ENCODE assay signal across 25 cellular contexts in the genomic region with DNA sequence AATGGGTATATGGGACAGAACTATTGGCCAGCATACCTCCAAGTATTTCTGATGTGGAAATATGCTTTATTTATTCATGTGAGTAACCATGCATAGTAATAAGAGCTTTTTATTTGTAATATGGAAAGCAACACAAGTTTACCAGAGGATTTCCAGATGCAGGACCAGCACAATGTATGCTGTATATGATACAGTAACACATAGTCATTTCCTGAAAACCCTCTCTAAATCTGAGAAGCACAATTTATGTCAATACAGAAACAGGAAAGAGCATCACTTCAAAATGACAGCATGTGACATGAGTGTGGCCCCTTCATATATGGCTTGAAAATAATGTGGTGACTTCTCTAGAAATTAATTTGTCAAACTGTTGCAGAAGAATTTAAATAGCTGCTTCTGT.
"Had no signal": no experiment of that assay in that cellular context is flagged by ENCODE, and none has a peak within 500 bp of the region (broad histone marks: within the 10 kb centered on the region; RNA-seq: fewer than 3 reads in every experiment).

No MANE protein-coding gene starts in this region.

- H3K27ac Mint-ChIP-seq: natural killer cell; nephron; neural progenitor cell; progenitor cell of endocrine pancreas; stimulated activated effector memory CD8-positive, alpha-beta T cell treated with anti-CD3 and anti-CD28 coated beads, Interleukin-12 subunit alpha, Interleukin-12 subunit beta, amount 100 ng/mL, for 72 hours; stimulated activated naive B cell treated with anti-CD40 and anti-IgM and Interleukin-4, amounts not matched to agents 10 μg/mL and 1 μg/mL and 100 μg/mL, for 72 hours; stimulated activated naive CD8-positive, alpha-beta T cell treated with anti-CD3 and anti-CD28 coated beads, Interleukin-15, Interleukin-2, amounts not matched to agents 100 ng/mL and 50 ng/mL, for 24 hours had no signal

- H3K36me3 Mint-ChIP-seq: neural progenitor cell; stimulated activated effector memory CD8-positive, alpha-beta T cell treated with anti-CD3 and anti-CD28 coated beads, Interleukin-12 subunit alpha, Interleukin-12 subunit beta, amount 100 ng/mL, for 72 hours; stimulated activated naive B cell treated with anti-CD40 and anti-IgM and Interleukin-4, amounts not matched to agents 10 μg/mL and 1 μg/mL and 100 μg/mL, for 72 hours had no signal

- H3K27me3 Mint-ChIP-seq: progenitor cell of endocrine pancreas; stimulated activated naive B cell treated with anti-CD40 and anti-IgM and Interleukin-4, amounts not matched to agents 10 μg/mL and 1 μg/mL and 100 μg/mL, for 72 hours; stimulated activated naive CD8-positive, alpha-beta T cell treated with anti-CD3 and anti-CD28 coated beads, Interleukin-15, Interleukin-2, amounts not matched to agents 100 ng/mL and 50 ng/mL, for 24 hours had no signal

- H3K4me1 Mint-ChIP-seq: natural killer cell; nephron; stimulated activated effector memory CD8-positive, alpha-beta T cell treated with anti-CD3 and anti-CD28 coated beads, Interleukin-12 subunit alpha, Interleukin-12 subunit beta, amount 100 ng/mL, for 72 hours had no signal

- ATAC-seq: natural killer cell; psoas muscle; right cardiac atrium; right lobe of liver; stimulated activated effector memory CD8-positive, alpha-beta T cell treated with anti-CD3 and anti-CD28 coated beads, Interleukin-12 subunit alpha, Interleukin-12 subunit beta, amount 100 ng/mL, for 72 hours; stimulated activated naive B cell treated with anti-CD40 and anti-IgM and Interleukin-4, amounts not matched to agents 10 μg/mL and 1 μg/mL and 100 μg/mL, for 72 hours; upper lobe of right lung had no signal

- H3K9me3 Mint-ChIP-seq: nephron; neural progenitor cell; stimulated activated naive B cell treated with anti-CD40 and anti-IgM and Interleukin-4, amounts not matched to agents 10 μg/mL and 1 μg/mL and 100 μg/mL, for 72 hours had no signal

- H3K4me3 Mint-ChIP-seq: natural killer cell; nephron; neural progenitor cell; stimulated activated effector memory CD8-positive, alpha-beta T cell treated with anti-CD3 and anti-CD28 coated beads, Interleukin-12 subunit alpha, Interleukin-12 subunit beta, amount 100 ng/mL, for 72 hours; stimulated activated naive B cell treated with anti-CD40 and anti-IgM and Interleukin-4, amounts not matched to agents 10 μg/mL and 1 μg/mL and 100 μg/mL, for 72 hours; stimulated activated naive CD8-positive, alpha-beta T cell treated with anti-CD3 and anti-CD28 coated beads, Interleukin-15, Interleukin-2, amounts not matched to agents 100 ng/mL and 50 ng/mL, for 24 hours had no signal

- DNase-seq: natural killer cell; occipital lobe; ovary; posterior cingulate gyrus; psoas muscle; right cardiac atrium; right lobe of liver; sigmoid colon; small intestine; stimulated activated CD4-positive, alpha-beta T cell treated with anti-CD3 and anti-CD28 coated beads, Interleukin-15, amount 100 ng/mL, for 24 hours; stimulated activated CD4-positive, alpha-beta T cell treated with anti-CD3 and anti-CD28 coated beads, Interleukin-2, amount 100 ng/mL, for 24 hours; stimulated activated CD4-positive, alpha-beta T cell treated with anti-CD3 and anti-CD28 coated beads, Interleukin-2, amount 100 ng/mL, for 48 hours; stimulated activated CD4-positive, alpha-beta T cell treated with anti-CD3 and anti-CD28 coated beads, Interleukin-4, amount 100 ng/mL, for 24 hours; stimulated activated naive B cell treated with anti-CD40 and anti-IgM and Interleukin-4, amounts not matched to agents 10 μg/mL and 1 μg/mL and 100 μg/mL, for 72 hours; stimulated activated naive CD4-positive, alpha-beta T cell treated with Interleukin-2 at 50 U/mL for 16 hours; stomach; thyroid gland; trophoblast cell; upper lobe of right lung; uterus had no signal
